In genomic region chr6:138007014-138007472, GRCh38 we compare ENCODE assay signal across 10 cellular contexts.
A peak's percentile ranks its signal among the peaks of the same experiment; 100 is the strongest.
DNase-seq lines count a peak whose midpoint lies in the region; ATAC-seq, FAIRE-seq and TF ChIP-seq lines count a peak whose summit lies in the region.
"Had no signal": no experiment of that assay in that cellular context is flagged by ENCODE, and none has a peak within 500 bp of the region (broad histone marks: within the 10 kb centered on the region; RNA-seq: fewer than 3 reads in every experiment).

No MANE protein-coding gene starts in this region.

- H3K4me3 ChIP-seq in DND-41 (ENCODE audit: low read depth in 1 of 2, low read length in 2 of 2) (no peak overlapping the region), esophagus muscularis mucosa (no peak overlapping the region), small intestine (ENCODE audit: low read depth in 1 of 2, low read length in 2 of 2) (no peak overlapping the region)

- ATAC-seq in DND-41 (ENCODE audit: insufficient read depth, low read depth) (peak; percentile 31; the same call in 1 of the 3 replicates), T-helper 17 cell (no peak), HG03565 (IDR thresholded peaks at IDR 0.05; ENCODE audit: unreplicated experiment) (no peak), HG03135 (IDR thresholded peaks at IDR 0.05; ENCODE audit: unreplicated experiment) (no peak)
- ATAC-seq: naive thymus-derived CD4-positive, alpha-beta T cell had no signal

- no peaks in the 10 kb centered on the region for H4K20me1 ChIP-seq in DND-41 (ENCODE audit: insufficient read depth, low read length)

- 31% methylated on average over 5 of the region's 5 CpGs for whole genome bisulfite sequencing in esophagus muscularis mucosa
- 11 to 26% (median 24%) methylated on average over 5 of the region's 5 CpGs for WGBS in small intestine, 3 donors

- H3K9me3 ChIP-seq in DND-41 (ENCODE audit: insufficient read depth, low read length, severe bottlenecking) (no peaks in the 10 kb centered on the region), T-helper 17 cell (ENCODE audit: control insufficient read depth, low read length, poor library complexity, severe bottlenecking) (no peaks in the 10 kb centered on the region), esophagus muscularis mucosa (no peaks in the 10 kb centered on the region), small intestine (ENCODE audit: control insufficient read depth, low read depth) (no peaks in the 10 kb centered on the region)

- H3K27ac ChIP-seq in DND-41 (ENCODE audit: low read length) (no peak overlapping the region), esophagus muscularis mucosa (replicated peaks in 1 of 4) (no peak overlapping the region), small intestine (ENCODE audit: low read depth in 1 of 2, low read length in 1 of 2) (no peak overlapping the region)

- TF ChIP-seq POLR2A in esophagus muscularis mucosa (IDR thresholded peaks at IDR 0.05; ENCODE audit: low read depth): no peak

- no peak overlapping the region for H3K4me3 Mint-ChIP-seq in T-helper 17 cell
- H3K4me3 Mint-ChIP-seq: naive thymus-derived CD4-positive, alpha-beta T cell; T-helper 1 cell treated with Interleukin-12 subunit alpha and Interleukin-12 subunit beta and Interleukin-4 antibody, amounts not matched to agents 30 μg/mL and 1 μg/mL, for 36 hours had no signal

- DNase-seq in DND-41 (peak; percentile 35), HS-27A (ENCODE audit: low read depth) (peak; percentile 11), T-helper 17 cell (no peak), esophagus muscularis mucosa (ENCODE audit: extremely low spot score) (no peak), small intestine (peak; percentile 26), NCI-H187 treated with DMSO at 0.1 percent for 48 hours (lab: John Stamatoyannopoulos, UW) (no peak)

- 0 out of 2 replicates have a peak, but pooled peaks cover 2% of the 10 kb centered on the region for H3K4me1 ChIP-seq in DND-41 (ENCODE audit: insufficient read depth, low read length)
- H3K4me1 ChIP-seq in esophagus muscularis mucosa: peaks cover 0 to 3% (median 0%) of the 10 kb centered on the region in 4 donors
- H3K4me1 ChIP-seq in small intestine (ENCODE audit: control insufficient read depth in 2 of 2, insufficient read depth in 1 of 2, low read depth in 1 of 2, low read length in 1 of 2): no peaks in the 10 kb centered on the region

- H3K36me3 ChIP-seq in DND-41 (ENCODE audit: insufficient read depth, low read length): no peaks in the 10 kb centered on the region
- H3K36me3 ChIP-seq in esophagus muscularis mucosa: no peaks in the 10 kb centered on the region
- no peaks in the 10 kb centered on the region for H3K36me3 ChIP-seq in small intestine (ENCODE audit: control insufficient read depth in 2 of 2, insufficient read depth in 2 of 2, low read length in 2 of 2)

- peak overlapping the region; percentile 19 for H3K27ac Mint-ChIP-seq in T-helper 17 cell
- H3K27ac Mint-ChIP-seq: T-helper 1 cell treated with Interleukin-12 subunit alpha and Interleukin-12 subunit beta and Interleukin-4 antibody, amounts not matched to agents 30 μg/mL and 1 μg/mL, for 36 hours had no signal

- H3K36me3 Mint-ChIP-seq in T-helper 17 cell (ENCODE audit: low read depth): no peaks in the 10 kb centered on the region
- H3K36me3 Mint-ChIP-seq: naive thymus-derived CD4-positive, alpha-beta T cell had no signal

- no peak overlapping the region for H3K9ac ChIP-seq in DND-41 (ENCODE audit: low read depth, low read length)

- TF ChIP-seq CTCF in DND-41 (IDR thresholded peaks at IDR 0.05; ENCODE audit: borderline replicate concordance, extremely low read depth, low read length, poor library complexity, severe bottlenecking): peak; percentile 66
- peak; percentile 35 to 60 (median 45) for TF ChIP-seq CTCF in esophagus muscularis mucosa (IDR thresholded peaks at IDR 0.05)

- H2AFZ ChIP-seq in DND-41 (ENCODE audit: low read depth, low read length): no peak overlapping the region

- H3K4me1 Mint-ChIP-seq in T-helper 17 cell: peaks cover 2% of the 10 kb centered on the region

- no peaks in the 10 kb centered on the region for H3K27me3 ChIP-seq in DND-41 (ENCODE audit: insufficient read depth, low read length, poor library complexity)
- no peaks in the 10 kb centered on the region for H3K27me3 ChIP-seq in esophagus muscularis mucosa
- H3K27me3 ChIP-seq in small intestine (ENCODE audit: control insufficient read depth in 2 of 2, insufficient read depth in 2 of 2, low read length in 2 of 2): no peaks in the 10 kb centered on the region

- FAIRE-seq in small intestine (lab: Jason Lieb, UNC): no peak

- H3K79me2 ChIP-seq in DND-41 (ENCODE audit: insufficient read depth, low read length): no peaks in the 10 kb centered on the region

- intact Hi-C loops in esophagus muscularis mucosa (cut with DNase I): loop anchor here (10.0 kb wide), 2 partner anchors 398 to 758 kb away; partner anchors contain the start of gene HEBP2

- H3K27me3 Mint-ChIP-seq in T-helper 17 cell: no peaks in the 10 kb centered on the region

- TF ChIP-seq EP300 in esophagus muscularis mucosa (IDR thresholded peaks at IDR 0.05): no peak

- no peak overlapping the region for H3K4me2 ChIP-seq in DND-41 (ENCODE audit: insufficient read depth, low read length)

Comparison
In these comparisons a context has a peak if more than half of its experiments do, and no peak if none do; other contexts are left out.
1. DNase-seq: peak in DND-41 (single experiment), HS-27A (single experiment) and small intestine (single experiment); none in T-helper 17 cell (0 of 3), esophagus muscularis mucosa (single experiment) and NCI-H187 treated with DMSO at 0.1 percent for 48 hours (single experiment).